ENCODE assay signal across 11 cellular contexts in genomic region chr1:32786856-32787255, GRCh38. TPM values are rescaled to one million over a fixed set of nuclear protein-coding genes. Genes with fewer than 3 reads are reported as not detected.
DNase-seq lines count a peak whose midpoint lies in the region; ATAC-seq and TF ChIP-seq lines count a peak whose summit lies in the region.
"Had no signal": no experiment of that assay in that cellular context is flagged by ENCODE, and none has a peak within 500 bp of the region (broad histone marks: within the 10 kb centered on the region; RNA-seq: fewer than 3 reads in every experiment).

No MANE protein-coding gene starts in this region.

- no peak overlapping the region for H2AFZ ChIP-seq in Karpas-422 (ENCODE audit: low read length)

- H3K27ac Mint-ChIP-seq in neural crest cell (ENCODE audit: unreplicated experiment): peak overlapping the region; percentile 53
- H3K27ac Mint-ChIP-seq: memory B cell had no signal

- no peak overlapping the region for H3K27ac ChIP-seq in Karpas-422 (ENCODE audit: low read length)
- H3K27ac ChIP-seq in colonic mucosa: no peak overlapping the region

- intact Hi-C loops in colonic mucosa (cut with DNase I): loop anchor here (5.0 kb wide), 1 partner anchor 80 kb away; no protein-coding TSS in a partner anchor

- H3K79me2 ChIP-seq in Karpas-422 (ENCODE audit: low read length): no peaks in the 10 kb centered on the region

- H3K9me2 ChIP-seq in Karpas-422 (replicated peaks; ENCODE audit: insufficient read depth, low read length): no peaks in the 10 kb centered on the region

- DNase-seq in DMS114 treated with DMSO at 0.1 percent for 48 hours (lab: John Stamatoyannopoulos, UW; ENCODE audit: unreplicated experiment) (peak; percentile 18), Karpas-422 (peak; percentile 53), colonic mucosa (no peak), neural crest cell (ENCODE audit: low read depth, low spot score) (no peak), medulla oblongata (ENCODE audit: extremely low spot score) (no peak)
- DNase-seq in activated CD8-positive, alpha-beta memory T cell treated with anti-CD3 and anti-CD28 coated beads, Interleukin-2, amount 50 U/mL, for 48 hours: no peak
- DNase-seq: cerebellar nuclear complex, NCI-H1436 had no signal

- H3K27me3 ChIP-seq in Karpas-422 (ENCODE audit: low read length) (no peaks in the 10 kb centered on the region), colonic mucosa (no peaks in the 10 kb centered on the region)

- no peaks in the 10 kb centered on the region for H4K20me1 ChIP-seq in Karpas-422 (ENCODE audit: insufficient read depth, low read depth, low read length)

- no peak overlapping the region for H3K4me3 ChIP-seq in Karpas-422 (ENCODE audit: low read length)
- no peak overlapping the region for H3K4me3 ChIP-seq in colonic mucosa

- TF ChIP-seq CTCF in colonic mucosa (IDR thresholded peaks at IDR 0.05) (peak; percentile 14), neural crest cell (conservative IDR thresholded peaks at IDR 0.05) (peak; percentile 62)

- peaks cover 44% of the 10 kb centered on the region for H3K36me3 ChIP-seq in Karpas-422 (ENCODE audit: insufficient read depth, low read length)
- peaks cover 3% of the 10 kb centered on the region for H3K36me3 ChIP-seq in colonic mucosa

- H3K9me3 Mint-ChIP-seq in neural crest cell: no peaks in the 10 kb centered on the region
- H3K9me3 Mint-ChIP-seq: memory B cell had no signal

- H3K27me3 Mint-ChIP-seq in neural crest cell (ENCODE audit: low read depth): no peaks in the 10 kb centered on the region
- H3K27me3 Mint-ChIP-seq: memory B cell had no signal

- H3K4me2 ChIP-seq in Karpas-422 (ENCODE audit: low read depth, low read length, poor library complexity, severe bottlenecking): no peak overlapping the region

- ATAC-seq in GM19328 (IDR thresholded peaks at IDR 0.05; ENCODE audit: unreplicated experiment): no peak
- no peak for ATAC-seq in HG03354 (IDR thresholded peaks at IDR 0.05; ENCODE audit: poor library complexity, severe bottlenecking, unreplicated experiment)

- H3K9me3 ChIP-seq in Karpas-422 (ENCODE audit: low read length) (no peaks in the 10 kb centered on the region), colonic mucosa (no peaks in the 10 kb centered on the region)

- H3K9ac ChIP-seq in Karpas-422 (ENCODE audit: low read length) (no peak overlapping the region), colonic mucosa (ENCODE audit: low read depth in 2 of 2, low read length in 2 of 2) (no peak overlapping the region)

- H3K4me1 ChIP-seq in Karpas-422 (ENCODE audit: low read length) (no peaks in the 10 kb centered on the region), colonic mucosa (no peaks in the 10 kb centered on the region)

- H3K4me3 Mint-ChIP-seq in neural crest cell: no peak overlapping the region
- H3K4me3 Mint-ChIP-seq: memory B cell had no signal

- H3K4me1 Mint-ChIP-seq in neural crest cell: peaks cover 7% of the 10 kb centered on the region
- H3K4me1 Mint-ChIP-seq: memory B cell had no signal

- H3K36me3 Mint-ChIP-seq in neural crest cell (ENCODE audit: low read depth): peaks cover 9% of the 10 kb centered on the region

RNA-seq across cellular contexts. Expression of gene YARS1, which starts 30.3 kb away (rescaled TPM):
- 118 and 159 TPM in 2 replicates for total RNA-seq in Karpas-422 (2014; rRNA removed; shearing (Covaris generic); ENCODE audit: low replicate concordance)
- 100 to 1,000 TPM in 1 of 2 donors, 10 to 100 TPM in 1; 60.2 to 116 TPM for total RNA-seq in colonic mucosa
- 140 and 145 TPM in 2 replicates for total RNA-seq in neural crest cell

RNA-seq across cellular contexts. Expression of gene S100PBP, which starts 30.6 kb away (rescaled TPM):
- 23.7 and 30.8 TPM in 2 replicates for total RNA-seq in Karpas-422 (2014; rRNA removed; shearing (Covaris generic); ENCODE audit: low replicate concordance)
- 10 to 100 TPM; 19.0 to 24.9 TPM for total RNA-seq in colonic mucosa
- 55.0 and 55.7 TPM in 2 replicates for total RNA-seq in neural crest cell

Comparison
In these comparisons a context has a peak if more than half of its experiments do, and no peak if none do; other contexts are left out.
1. DNase-seq: peak in DMS114 treated with DMSO at 0.1 percent for 48 hours (single experiment) and Karpas-422 (single experiment); none in colonic mucosa (single experiment), neural crest cell (single experiment), activated CD8-positive, alpha-beta memory T cell treated with anti-CD3 and anti-CD28 coated beads, Interleukin-2, amount 50 U/mL, for 48 hours (single experiment) and medulla oblongata (single experiment).